In the genomic region with DNA sequence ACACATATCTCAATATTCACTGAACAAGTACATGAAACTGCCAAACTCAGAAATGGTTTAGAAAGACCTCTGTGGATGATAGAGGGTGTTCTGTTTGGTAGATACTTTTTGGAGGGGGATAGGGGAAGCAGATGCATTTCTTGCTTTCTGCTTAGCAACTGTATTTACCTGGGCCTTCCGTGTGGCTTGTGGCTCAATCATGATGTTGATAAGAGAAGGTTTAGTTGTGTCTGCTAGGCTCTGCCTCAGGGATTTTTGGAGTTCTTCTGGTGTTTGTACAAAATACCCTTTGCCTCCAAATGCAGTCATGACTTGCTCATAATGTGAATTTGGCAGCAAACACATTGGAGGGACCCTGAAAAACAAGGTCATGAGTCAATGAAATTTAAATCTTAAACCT, we compare ENCODE assay signal across 16 cellular contexts.
"Had no signal": no experiment of that assay in that cellular context is flagged by ENCODE, and none has a peak within 500 bp of the region (broad histone marks: within the 10 kb centered on the region; RNA-seq: fewer than 3 reads in every experiment).

No MANE protein-coding gene starts in this region.

- H3K27ac Mint-ChIP-seq: activated B cell treated with CpG ODN at 0.5 μM for 24 hours; activated CD4-positive, alpha-beta T cell treated with anti-CD3 and anti-CD28 coated beads, Interleukin-2, amount 10 ng/mL, durations not matched to agents 24 days and 14 days; activated CD8-positive, alpha-beta T cell treated with anti-CD3 and anti-CD28 coated beads, Interleukin-2, amount 10 ng/mL, durations not matched to agents 7 days and 5 days; activated naive CD8-positive, alpha-beta T cell treated with anti-CD3 and anti-CD28 coated beads, Interleukin-2, amount 50 U/mL, for 24 hours; endodermal cell had no signal

- H3K4me3 ChIP-seq: ascending aorta, colonic mucosa, SK-N-MC, tibial nerve, uterus had no signal

- H3K4me3 Mint-ChIP-seq: activated B cell treated with CpG ODN at 0.5 μM for 24 hours; activated CD4-positive, alpha-beta T cell treated with anti-CD3 and anti-CD28 coated beads, Interleukin-2, amount 10 ng/mL, durations not matched to agents 24 days and 14 days; activated CD8-positive, alpha-beta T cell treated with anti-CD3 and anti-CD28 coated beads, Interleukin-2, amount 10 ng/mL, durations not matched to agents 7 days and 5 days; activated naive CD8-positive, alpha-beta T cell treated with anti-CD3 and anti-CD28 coated beads, Interleukin-2, amount 50 U/mL, for 24 hours; central memory CD8-positive, alpha-beta T cell; endodermal cell; naive thymus-derived CD8-positive, alpha-beta T cell had no signal

- H3K9me3 Mint-ChIP-seq: activated B cell treated with CpG ODN at 0.5 μM for 24 hours; activated CD4-positive, alpha-beta T cell treated with anti-CD3 and anti-CD28 coated beads, Interleukin-2, amount 10 ng/mL, durations not matched to agents 24 days and 14 days; activated naive CD8-positive, alpha-beta T cell treated with anti-CD3 and anti-CD28 coated beads, Interleukin-2, amount 50 U/mL, for 24 hours; central memory CD8-positive, alpha-beta T cell; endodermal cell; naive thymus-derived CD8-positive, alpha-beta T cell had no signal

- ATAC-seq: activated CD8-positive, alpha-beta T cell treated with anti-CD3 and anti-CD28 coated beads, Interleukin-2, amount 10 ng/mL, durations not matched to agents 7 days and 5 days; activated naive CD8-positive, alpha-beta T cell treated with anti-CD3 and anti-CD28 coated beads, Interleukin-2, amount 50 U/mL, for 24 hours; left ventricle myocardium superior; naive thymus-derived CD8-positive, alpha-beta T cell had no signal

- H3K4me1 Mint-ChIP-seq: activated B cell treated with CpG ODN at 0.5 μM for 24 hours; activated naive CD8-positive, alpha-beta T cell treated with anti-CD3 and anti-CD28 coated beads, Interleukin-2, amount 50 U/mL, for 24 hours; endodermal cell had no signal

- H3K27me3 Mint-ChIP-seq: activated B cell treated with CpG ODN at 0.5 μM for 24 hours; activated CD4-positive, alpha-beta T cell treated with anti-CD3 and anti-CD28 coated beads, Interleukin-2, amount 10 ng/mL, durations not matched to agents 24 days and 14 days; activated naive CD8-positive, alpha-beta T cell treated with anti-CD3 and anti-CD28 coated beads, Interleukin-2, amount 50 U/mL, for 24 hours; central memory CD8-positive, alpha-beta T cell; naive thymus-derived CD8-positive, alpha-beta T cell had no signal

- DNase-seq: activated B cell treated with CpG ODN at 0.5 μM for 24 hours; activated CD4-positive, alpha-beta T cell treated with anti-CD3 and anti-CD28 coated beads, Interleukin-2, amount 10 ng/mL, durations not matched to agents 24 days and 14 days; activated CD8-positive, alpha-beta T cell treated with anti-CD3 and anti-CD28 coated beads, Interleukin-2, amount 10 ng/mL, durations not matched to agents 7 days and 5 days; activated naive CD8-positive, alpha-beta T cell treated with anti-CD3 and anti-CD28 coated beads, Interleukin-2, amount 50 U/mL, for 24 hours; activated T-cell treated with anti-CD3 and anti-CD28 coated beads, Interleukin-2, amount 50 U/mL, for 48 hours; colonic mucosa; endodermal cell; left ventricle myocardium superior; mesendoderm; naive thymus-derived CD8-positive, alpha-beta T cell; stimulated activated naive CD4-positive, alpha-beta T cell; uterus had no signal
